In genomic region chr5:179914032-179914755, GRCh38 we compare ENCODE assay signal across 10 cellular contexts.
A peak's percentile ranks its signal among the peaks of the same experiment; 100 is the strongest.
DNase-seq lines count a peak whose midpoint lies in the region; ATAC-seq and TF ChIP-seq lines count a peak whose summit lies in the region.
"Had no signal": no experiment of that assay in that cellular context is flagged by ENCODE, and none has a peak within 500 bp of the region (broad histone marks: within the 10 kb centered on the region; RNA-seq: fewer than 3 reads in every experiment).

No MANE protein-coding gene starts in this region.

- H3K9me3 ChIP-seq in OCI-LY3 (ENCODE audit: insufficient read depth, low read length), result no peaks in the 10 kb centered on the region

- H3K4me3 Mint-ChIP-seq in stimulated activated effector memory CD8-positive, alpha-beta T cell treated with anti-CD3 and anti-CD28 coated beads, Interleukin-12 subunit alpha, Interleukin-12 subunit beta, amount 100 ng/mL, for 72 hours, result peak overlapping the region; percentile 10
- H3K4me3 Mint-ChIP-seq: activated naive CD8-positive, alpha-beta T cell had no signal

- no peak for TF ChIP-seq CTCF in OCI-LY3 (IDR thresholded peaks at IDR 0.05; ENCODE audit: low read depth, low read length)

- no peaks in the 10 kb centered on the region for H3K79me2 ChIP-seq in OCI-LY3 (ENCODE audit: low read length)

- no peaks in the 10 kb centered on the region for H4K20me1 ChIP-seq in OCI-LY3 (ENCODE audit: insufficient read depth, low read length)

- no peaks in the 10 kb centered on the region for H3K36me3 ChIP-seq in OCI-LY3 (replicated peaks; ENCODE audit: low read depth, low read length)

- peak overlapping the region; percentile 54 for H3K4me2 ChIP-seq in OCI-LY3 (ENCODE audit: low read length)

- H3K9me3 Mint-ChIP-seq in stimulated activated effector memory CD8-positive, alpha-beta T cell treated with anti-CD3 and anti-CD28 coated beads, Interleukin-12 subunit alpha, Interleukin-12 subunit beta, amount 100 ng/mL, for 72 hours, result no peaks in the 10 kb centered on the region

- H3K36me3 Mint-ChIP-seq in stimulated activated effector memory CD8-positive, alpha-beta T cell treated with anti-CD3 and anti-CD28 coated beads, Interleukin-12 subunit alpha, Interleukin-12 subunit beta, amount 100 ng/mL, for 72 hours, result no peaks in the 10 kb centered on the region
- H3K36me3 Mint-ChIP-seq: activated naive CD8-positive, alpha-beta T cell had no signal

- H3K4me3 ChIP-seq in OCI-LY3 (ENCODE audit: low read length), result peak overlapping the region; percentile 12; the same call in 1 of the 2 replicates

- peaks cover 8% of the 10 kb centered on the region for H3K4me1 Mint-ChIP-seq in stimulated activated effector memory CD8-positive, alpha-beta T cell treated with anti-CD3 and anti-CD28 coated beads, Interleukin-12 subunit alpha, Interleukin-12 subunit beta, amount 100 ng/mL, for 72 hours

- peak; percentile 96 for ATAC-seq in stimulated activated effector memory CD8-positive, alpha-beta T cell treated with anti-CD3 and anti-CD28 coated beads, Interleukin-12 subunit alpha, Interleukin-12 subunit beta, amount 100 ng/mL, for 72 hours
- ATAC-seq in HG03571 (IDR thresholded peaks at IDR 0.05; ENCODE audit: unreplicated experiment), result no peak

- H3K4me1 ChIP-seq in OCI-LY3 (ENCODE audit: low read length), result peaks cover 41% of the 10 kb centered on the region

- peak overlapping the region; percentile 42 for H3K27ac ChIP-seq in OCI-LY3 (ENCODE audit: low read length)

- peak overlapping the region; percentile 26 for H3K27ac Mint-ChIP-seq in stimulated activated effector memory CD8-positive, alpha-beta T cell treated with anti-CD3 and anti-CD28 coated beads, Interleukin-12 subunit alpha, Interleukin-12 subunit beta, amount 100 ng/mL, for 72 hours
- H3K27ac Mint-ChIP-seq: activated naive CD8-positive, alpha-beta T cell had no signal

- H3K27me3 ChIP-seq in OCI-LY3 (ENCODE audit: low read depth, low read length), result no peaks in the 10 kb centered on the region

- DNase-seq in activated CD8-positive, alpha-beta memory T cell treated with anti-CD3 and anti-CD28 coated beads for 24 hours, result peak; percentile 53
- no peak for DNase-seq in activated CD8-positive, alpha-beta memory T cell treated with anti-CD3 and anti-CD28 coated beads, Interleukin-2, amount 50 U/mL, for 4 hours
- DNase-seq in foreskin melanocyte (peak; percentile 7), middle frontal gyrus (ENCODE audit: extremely low spot score, low spot score) (no peak), T-helper 2 cell (no peak)
- no peak for DNase-seq in stimulated activated effector memory CD8-positive, alpha-beta T cell treated with anti-CD3 and anti-CD28 coated beads, Interleukin-12 subunit alpha, Interleukin-12 subunit beta, amount 100 ng/mL, for 72 hours (ENCODE audit: low spot score in 2 of 2)
- DNase-seq: COR-L47 had no signal

- H2AFZ ChIP-seq in OCI-LY3 (ENCODE audit: low read depth, low read length), result peak overlapping the region; percentile 78

- H3K9ac ChIP-seq in OCI-LY3 (ENCODE audit: low read length), result peak overlapping the region; percentile 38; the same call in 1 of the 2 replicates

Comparison
In these comparisons a context has a peak if more than half of its experiments do, and no peak if none do; other contexts are left out.
1. DNase-seq: peak in activated CD8-positive, alpha-beta memory T cell treated with anti-CD3 and anti-CD28 coated beads for 24 hours (single experiment) and foreskin melanocyte (single experiment); none in activated CD8-positive, alpha-beta memory T cell treated with anti-CD3 and anti-CD28 coated beads, Interleukin-2, amount 50 U/mL, for 4 hours (single experiment), stimulated activated effector memory CD8-positive, alpha-beta T cell treated with anti-CD3 and anti-CD28 coated beads, Interleukin-12 subunit alpha, Interleukin-12 subunit beta, amount 100 ng/mL, for 72 hours (0 of 2), middle frontal gyrus (single experiment) and T-helper 2 cell (0 of 5).